6 cellular contexts compared by ENCODE assay signal in the genomic region with DNA sequence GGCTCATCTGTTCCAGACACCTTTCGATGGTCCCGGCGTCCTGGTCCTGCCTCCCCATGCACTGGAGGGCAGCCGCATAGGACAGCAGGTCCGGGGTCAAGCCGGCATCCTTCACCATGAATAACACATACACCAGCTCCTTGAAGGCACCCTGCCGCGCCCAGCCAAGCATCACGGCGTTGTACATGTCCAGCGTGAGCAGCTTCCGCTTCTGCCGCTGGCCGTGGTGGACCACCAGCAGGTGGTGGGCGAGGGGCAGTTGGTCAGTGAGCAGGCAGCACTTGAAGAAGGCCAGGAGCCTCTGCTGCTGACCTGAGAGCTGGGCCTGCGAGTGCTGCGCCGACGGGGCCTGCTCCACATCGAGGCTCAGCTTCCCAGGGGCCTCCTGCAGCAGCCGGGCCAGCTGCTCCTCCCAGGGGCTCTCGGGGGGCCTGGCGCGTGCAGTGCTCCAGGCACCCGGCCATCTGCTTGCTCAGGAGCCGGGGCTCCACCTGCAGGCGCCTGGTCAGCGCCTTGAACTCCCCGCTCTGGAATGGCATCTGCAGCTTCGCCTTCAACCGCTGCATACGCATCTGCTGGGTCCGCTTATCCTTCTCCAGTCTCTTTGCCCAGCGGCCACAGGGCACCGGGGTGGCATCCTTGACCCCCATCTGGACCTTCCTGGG.
DNase-seq lines count a peak whose midpoint lies in the region; ATAC-seq and TF ChIP-seq lines count a peak whose summit lies in the region.
"Not testable (repeated sequence)": the region's sequence is repeated elsewhere in the genome, so short reads cannot be mapped to it uniquely, and the experiment has no call there.

No MANE protein-coding gene starts in this region.

- H3K4me2 ChIP-seq in GM23338: not testable (repeated sequence)

- not testable (repeated sequence) for H3K27me3 ChIP-seq in GM23338 (ENCODE audit: insufficient read depth)

- not testable (repeated sequence) for H3F3A ChIP-seq in GM23338 (replicated peaks; ENCODE audit: low read depth)

- not testable (repeated sequence) for H3K4me1 Mint-ChIP-seq in GM23338; activated T-helper 17 cell treated with anti-CD3 and anti-CD28 coated beads, Interleukin-2, amount 50 U/mL, for 72 hours; memory B cell; stimulated activated effector memory CD8-positive, alpha-beta T cell treated with anti-CD3 and anti-CD28 coated beads, Interleukin-12 subunit alpha, Interleukin-12 subunit beta, amount 100 ng/mL, for 72 hours

- TF ChIP-seq CTCF in GM23338 (conservative IDR thresholded peaks at IDR 0.05; ENCODE audit: low read depth in 2 of 2): not testable (repeated sequence)

- not testable (repeated sequence) for H3K27ac Mint-ChIP-seq in GM23338; activated T-helper 17 cell treated with anti-CD3 and anti-CD28 coated beads, Interleukin-2, amount 50 U/mL, for 72 hours; memory B cell; stimulated activated effector memory CD8-positive, alpha-beta T cell treated with anti-CD3 and anti-CD28 coated beads, Interleukin-12 subunit alpha, Interleukin-12 subunit beta, amount 100 ng/mL, for 72 hours

- not testable (repeated sequence) for H3K36me3 Mint-ChIP-seq in GM23338 (ENCODE audit: low read depth); activated T-helper 17 cell treated with anti-CD3 and anti-CD28 coated beads, Interleukin-2, amount 50 U/mL, for 72 hours (ENCODE audit: low read depth); memory B cell; stimulated activated effector memory CD8-positive, alpha-beta T cell treated with anti-CD3 and anti-CD28 coated beads, Interleukin-12 subunit alpha, Interleukin-12 subunit beta, amount 100 ng/mL, for 72 hours

- not testable (repeated sequence) for H3K79me2 ChIP-seq in GM23338 (replicated peaks; ENCODE audit: insufficient read depth)

- H2AFZ ChIP-seq in GM23338: peak overlapping the region; percentile 47; the same call in 1 of the 2 replicates

- not testable (repeated sequence) for H3K27ac ChIP-seq in GM23338 (ENCODE audit: low read depth)

- H3K36me3 ChIP-seq in GM23338 (ENCODE audit: insufficient read depth): not testable (repeated sequence)

- not testable (repeated sequence) for H3K9me3 Mint-ChIP-seq in GM23338; activated T-helper 17 cell treated with anti-CD3 and anti-CD28 coated beads, Interleukin-2, amount 50 U/mL, for 72 hours; memory B cell; stimulated activated effector memory CD8-positive, alpha-beta T cell treated with anti-CD3 and anti-CD28 coated beads, Interleukin-12 subunit alpha, Interleukin-12 subunit beta, amount 100 ng/mL, for 72 hours

- not testable (repeated sequence) for H3K27me3 Mint-ChIP-seq in GM23338 (ENCODE audit: insufficient read depth, low read depth, poor library complexity)
- H3K27me3 Mint-ChIP-seq in activated T-helper 17 cell treated with anti-CD3 and anti-CD28 coated beads, Interleukin-2, amount 50 U/mL, for 72 hours: peaks cover 24% of the 10 kb centered on the region
- peaks cover 19% of the 10 kb centered on the region for H3K27me3 Mint-ChIP-seq in memory B cell

- H3K9me2 ChIP-seq in GM23338 (ENCODE audit: insufficient read depth): not testable (repeated sequence)

- not testable (repeated sequence) for H4K20me1 ChIP-seq in GM23338 (replicated peaks; ENCODE audit: insufficient read depth)

- not testable (repeated sequence) for H3K4me3 ChIP-seq in GM23338

- H3K4me3 Mint-ChIP-seq in GM23338: not testable (repeated sequence)
- peak overlapping the region; percentile 31 for H3K4me3 Mint-ChIP-seq in activated T-helper 17 cell treated with anti-CD3 and anti-CD28 coated beads, Interleukin-2, amount 50 U/mL, for 72 hours
- H3K4me3 Mint-ChIP-seq in memory B cell: peak overlapping the region; percentile 39
- peak overlapping the region; percentile 22 for H3K4me3 Mint-ChIP-seq in stimulated activated effector memory CD8-positive, alpha-beta T cell treated with anti-CD3 and anti-CD28 coated beads, Interleukin-12 subunit alpha, Interleukin-12 subunit beta, amount 100 ng/mL, for 72 hours

- DNase-seq in GM23338 (ENCODE audit: low spot score); memory B cell (ENCODE audit: low spot score in 2 of 2); stimulated activated effector memory CD8-positive, alpha-beta T cell treated with anti-CD3 and anti-CD28 coated beads, Interleukin-12 subunit alpha, Interleukin-12 subunit beta, amount 100 ng/mL, for 72 hours (ENCODE audit: low spot score in 2 of 2): not testable (repeated sequence)
- DNase-seq in NCI-H2171 (lab: John Stamatoyannopoulos, UW): peak; percentile 7
- peak; percentile 48 for DNase-seq in SK-N-DZ (ENCODE audit: low spot score)

- H3K4me1 ChIP-seq in GM23338 (ENCODE audit: insufficient read depth): not testable (repeated sequence)

- peak; percentile 17 for ATAC-seq in GM23338
- ATAC-seq in activated T-helper 17 cell treated with anti-CD3 and anti-CD28 coated beads, Interleukin-2, amount 50 U/mL, for 72 hours (replicated peaks); memory B cell (ENCODE audit: low read depth); stimulated activated effector memory CD8-positive, alpha-beta T cell treated with anti-CD3 and anti-CD28 coated beads, Interleukin-12 subunit alpha, Interleukin-12 subunit beta, amount 100 ng/mL, for 72 hours: not testable (repeated sequence)
